13 cellular contexts compared by ENCODE assay signal in genomic region chr1:243288062-243288461, GRCh38. TPM values are rescaled to one million over a fixed set of nuclear protein-coding genes. Genes with fewer than 3 reads are reported as not detected.
DNase-seq lines count a peak whose midpoint lies in the region; ATAC-seq, FAIRE-seq and TF ChIP-seq lines count a peak whose summit lies in the region.
"Had no signal": no experiment of that assay in that cellular context is flagged by ENCODE, and none has a peak within 500 bp of the region (broad histone marks: within the 10 kb centered on the region; RNA-seq: fewer than 3 reads in every experiment).

No MANE protein-coding gene starts in this region.

- DNase-seq in activated naive CD4-positive, alpha-beta T cell (lab: John Stamatoyannopoulos, UW) = no peak
- DNase-seq in WTC11 (ENCODE audit: low spot score) = no peak
- DNase-seq in fibroblast of lung (ENCODE audit: low read depth in 2 of 2) = no peak
- DNase-seq in RCC 7860 (ENCODE audit: low spot score) = no peak
- DNase-seq in EL = no peak
- DNase-seq in NCI-H1436 (lab: John Stamatoyannopoulos, UW) = no peak
- DNase-seq: glutamatergic neuron; H9; mucosa of descending colon; stimulated activated CD8-positive, alpha-beta memory T cell treated with anti-CD3 and anti-CD28 coated beads, Interleukin-4, amount 100 ng/mL, for 48 hours had no signal

- no peaks in the 10 kb centered on the region for H4K20me1 ChIP-seq in fibroblast of lung (ENCODE audit: control insufficient read depth, extremely low read depth, insufficient read depth, low read length)

- H3K4me3 ChIP-seq in fibroblast of lung (replicated peaks in 1 of 4; ENCODE audit: control extremely low read depth in 1 of 4, insufficient read depth in 1 of 4, low read depth in 3 of 4, low read length in 4 of 4) (no peak overlapping the region), subcutaneous abdominal adipose tissue (ENCODE audit: low read depth in 1 of 5, low read length in 5 of 5) (no peak overlapping the region)
- H3K4me3 ChIP-seq: MG63, mucosa of descending colon had no signal

- peaks cover 46% of the 10 kb centered on the region for H3K36me3 Mint-ChIP-seq in activated naive CD4-positive, alpha-beta T cell treated with anti-CD3 and anti-CD28 coated beads, Interleukin-2, amount 50 U/mL, for 24 hours
- peaks cover 5% of the 10 kb centered on the region; the same call in 1 of the 2 replicates for H3K36me3 Mint-ChIP-seq in WTC11

- H3K27me3 ChIP-seq in fibroblast of lung (ENCODE audit: control insufficient read depth, insufficient read depth, low read length) (no peaks in the 10 kb centered on the region), subcutaneous abdominal adipose tissue (ENCODE audit: control insufficient read depth in 5 of 5, insufficient read depth in 4 of 5, low read length in 5 of 5) (no peaks in the 10 kb centered on the region)
- H3K27me3 ChIP-seq: MG63 had no signal

- POLR2A ChIA-PET in WTC11 (lab: Charles Lee) = no interaction called here

- H3K9me3 ChIP-seq in fibroblast of lung (ENCODE audit: control insufficient read depth, insufficient read depth, low read depth, low read length) (no peaks in the 10 kb centered on the region), subcutaneous abdominal adipose tissue (ENCODE audit: control insufficient read depth in 5 of 5, low read length in 5 of 5) (no peaks in the 10 kb centered on the region)
- H3K9me3 ChIP-seq: MG63, mucosa of descending colon had no signal

- no peak for ATAC-seq in WTC11

- no peak overlapping the region for H2AFZ ChIP-seq in fibroblast of lung (ENCODE audit: low read length)

- TF ChIP-seq CTCF in WTC11 (IDR thresholded peaks at IDR 0.05) (no peak), fibroblast of lung (conservative IDR thresholded peaks at IDR 0.05 in 1 of 2, IDR thresholded peaks at IDR 0.05 in 1 of 2; ENCODE audit: low read depth in 1 of 2, low read length in 2 of 2) (no peak)

- H3K4me3 Mint-ChIP-seq in activated naive CD4-positive, alpha-beta T cell treated with anti-CD3 and anti-CD28 coated beads, Interleukin-2, amount 50 U/mL, for 24 hours = peak overlapping the region; percentile 35
- no peak overlapping the region for H3K4me3 Mint-ChIP-seq in WTC11
- H3K4me3 Mint-ChIP-seq: H9 had no signal

- no peaks in the 10 kb centered on the region for H3K36me3 ChIP-seq in fibroblast of lung (ENCODE audit: control insufficient read depth, insufficient read depth, low read length)
- H3K36me3 ChIP-seq in subcutaneous abdominal adipose tissue (ENCODE audit: control insufficient read depth in 5 of 5, insufficient read depth in 5 of 5, low read length in 5 of 5) = peaks cover 8 to 31% (median 22%) of the 10 kb centered on the region in 5 donors

- H3K79me2 ChIP-seq in fibroblast of lung (ENCODE audit: control insufficient read depth, insufficient read depth, low read length) = peaks cover 12% of the 10 kb centered on the region

- H3K27me3 Mint-ChIP-seq in activated naive CD4-positive, alpha-beta T cell treated with anti-CD3 and anti-CD28 coated beads, Interleukin-2, amount 50 U/mL, for 24 hours = no peaks in the 10 kb centered on the region
- H3K27me3 Mint-ChIP-seq in WTC11 (ENCODE audit: low read depth) = no peaks in the 10 kb centered on the region

- H3K9ac ChIP-seq in fibroblast of lung (ENCODE audit: insufficient read depth, low read length) (no peak overlapping the region), subcutaneous abdominal adipose tissue (ENCODE audit: low read length in 5 of 5) (no peak overlapping the region)

- CTCF ChIA-PET in WTC11 (lab: Charles Lee) = no interaction called here

- H3K4me1 ChIP-seq in fibroblast of lung (ENCODE audit: control insufficient read depth, extremely low read depth, insufficient read depth, low read length) (peaks cover 13% of the 10 kb centered on the region), subcutaneous abdominal adipose tissue (ENCODE audit: control insufficient read depth in 5 of 5, insufficient read depth in 5 of 5, low read length in 5 of 5) (peaks cover 0 to 9% (median 6%) of the 10 kb centered on the region in 5 donors)

- H3K27ac ChIP-seq in fibroblast of lung (ENCODE audit: insufficient read depth, low read length) (peak overlapping the region; percentile 66), subcutaneous abdominal adipose tissue (ENCODE audit: low read depth, low read length) (peak overlapping the region; percentile 47)

- H3K4me2 ChIP-seq in fibroblast of lung (ENCODE audit: extremely low read depth, insufficient read depth, low read length) = peak overlapping the region; percentile 4

- no peak for FAIRE-seq in RCC 7860 (lab: Jason Lieb, UNC)

- peaks cover 3% of the 10 kb centered on the region for H3K9me3 Mint-ChIP-seq in activated naive CD4-positive, alpha-beta T cell treated with anti-CD3 and anti-CD28 coated beads, Interleukin-2, amount 50 U/mL, for 24 hours
- no peaks in the 10 kb centered on the region for H3K9me3 Mint-ChIP-seq in WTC11

- H3K4me1 Mint-ChIP-seq in activated naive CD4-positive, alpha-beta T cell treated with anti-CD3 and anti-CD28 coated beads, Interleukin-2, amount 50 U/mL, for 24 hours = peaks cover 58% of the 10 kb centered on the region
- H3K4me1 Mint-ChIP-seq in WTC11 = peaks cover 20% of the 10 kb centered on the region

- H3K27ac Mint-ChIP-seq in activated naive CD4-positive, alpha-beta T cell treated with anti-CD3 and anti-CD28 coated beads, Interleukin-2, amount 50 U/mL, for 24 hours = peak overlapping the region; percentile 89
- no peak overlapping the region for H3K27ac Mint-ChIP-seq in WTC11

TF ChIP-seq in WTC11, 78 proteins besides CTCF, POLR2A, EP300 and RAD21:
- TF ChIP-seq, protein P1, sequence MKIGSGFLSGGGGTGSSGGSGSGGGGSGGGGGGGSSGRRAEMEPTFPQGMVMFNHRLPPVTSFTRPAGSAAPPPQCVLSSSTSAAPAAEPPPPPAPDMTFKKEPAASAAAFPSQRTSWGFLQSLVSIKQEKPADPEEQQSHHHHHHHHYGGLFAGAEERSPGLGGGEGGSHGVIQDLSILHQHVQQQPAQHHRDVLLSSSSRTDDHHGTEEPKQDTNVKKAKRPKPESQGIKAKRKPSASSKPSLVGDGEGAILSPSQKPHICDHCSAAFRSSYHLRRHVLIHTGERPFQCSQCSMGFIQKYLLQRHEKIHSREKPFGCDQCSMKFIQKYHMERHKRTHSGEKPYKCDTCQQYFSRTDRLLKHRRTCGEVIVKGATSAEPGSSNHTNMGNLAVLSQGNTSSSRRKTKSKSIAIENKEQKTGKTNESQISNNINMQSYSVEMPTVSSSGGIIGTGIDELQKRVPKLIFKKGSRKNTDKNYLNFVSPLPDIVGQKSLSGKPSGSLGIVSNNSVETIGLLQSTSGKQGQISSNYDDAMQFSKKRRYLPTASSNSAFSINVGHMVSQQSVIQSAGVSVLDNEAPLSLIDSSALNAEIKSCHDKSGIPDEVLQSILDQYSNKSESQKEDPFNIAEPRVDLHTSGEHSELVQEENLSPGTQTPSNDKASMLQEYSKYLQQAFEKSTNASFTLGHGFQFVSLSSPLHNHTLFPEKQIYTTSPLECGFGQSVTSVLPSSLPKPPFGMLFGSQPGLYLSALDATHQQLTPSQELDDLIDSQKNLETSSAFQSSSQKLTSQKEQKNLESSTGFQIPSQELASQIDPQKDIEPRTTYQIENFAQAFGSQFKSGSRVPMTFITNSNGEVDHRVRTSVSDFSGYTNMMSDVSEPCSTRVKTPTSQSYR (CRISPR knock-in tag; IDR thresholded peaks at IDR 0.05) = no peak
- TF ChIP-seq ZNF121 (CRISPR knock-in tag; IDR thresholded peaks at IDR 0.05) (0 out of 2 replicates have a peak, but pooled peaks have one; percentile 58), ATF1 (CRISPR knock-in tag; IDR thresholded peaks at IDR 0.05) (no peak)

RNA-seq across cellular contexts. Expression of gene SDCCAG8, which starts 32.2 kb away (rescaled TPM):
- total RNA-seq in WTC11 (2021) = 33.6 to 44.3 TPM (median 42.4 TPM) in 3 replicates
- total RNA-seq in fibroblast of lung = 53.2 and 72.7 TPM in 2 replicates
- 27.0 and 34.8 TPM in 2 replicates for polyA plus RNA-seq in fibroblast of lung
- polyA plus RNA-seq in fibroblast of lung (2012) = 21.6 and 23.8 TPM in 2 replicates
- polyA minus RNA-seq in fibroblast of lung (ENCODE audit: low replicate concordance) = 5.0 and 8.2 TPM in 2 replicates

RNA-seq across cellular contexts. Expression of gene CEP170, which starts 33.0 kb away (rescaled TPM):
- total RNA-seq in WTC11 (2021) (89.6 to 94.7 TPM (median 90.3 TPM) in 3 replicates), fibroblast of lung (75.2 and 86.0 TPM in 2 replicates)
- polyA plus RNA-seq in fibroblast of lung = 84.8 and 92.0 TPM in 2 replicates
- 45.7 and 49.6 TPM in 2 replicates for polyA plus RNA-seq in fibroblast of lung (2012)
- 33.9 and 38.8 TPM in 2 replicates for polyA minus RNA-seq in fibroblast of lung (ENCODE audit: low replicate concordance)
